ENCODE assay signal across 18 cellular contexts in the genomic region with DNA sequence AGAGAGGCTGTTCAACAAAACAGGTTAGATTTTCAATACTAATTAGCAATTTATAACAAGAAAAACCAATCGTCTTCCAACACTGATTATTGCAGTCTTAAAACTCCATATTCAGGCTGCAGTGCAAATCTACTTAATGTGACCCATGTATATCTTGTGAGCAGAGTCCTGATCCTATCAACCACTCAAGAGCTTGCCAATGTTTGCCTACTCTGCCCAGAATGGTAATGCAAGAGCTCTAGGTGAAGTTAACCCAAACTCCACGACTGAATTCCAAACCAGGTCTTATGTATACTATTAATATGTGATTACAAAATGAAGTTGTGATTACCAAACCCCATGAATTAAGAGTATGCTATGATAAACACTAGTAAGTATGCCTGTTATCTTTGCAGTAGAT. TPM values are rescaled to one million over a fixed set of nuclear protein-coding genes. Genes with fewer than 3 reads are reported as not detected.
"Had no signal": no experiment of that assay in that cellular context is flagged by ENCODE, and none has a peak within 500 bp of the region (broad histone marks: within the 10 kb centered on the region; RNA-seq: fewer than 3 reads in every experiment).

No MANE protein-coding gene starts in this region.

- H3K36me3 ChIP-seq: lower lobe of right lung, pancreas, sigmoid colon, spleen, upper lobe of left lung had no signal

- H3K27ac ChIP-seq: lower lobe of right lung, pancreas, sigmoid colon, spleen, testis, upper lobe of left lung had no signal

- H3K4me3 ChIP-seq: lower lobe of right lung, pancreas, sigmoid colon, spleen, testis, upper lobe of left lung had no signal

- DNase-seq: activated CD4-positive, alpha-beta T cell treated with anti-CD3 and anti-CD28 coated beads, Interleukin-2, amount 10 ng/mL, durations not matched to agents 24 days and 14 days; activated CD8-positive, alpha-beta memory T cell treated with anti-CD3 and anti-CD28 coated beads, Interleukin-2, amount 50 U/mL, for 48 hours; activated CD8-positive, alpha-beta T cell treated with anti-CD3 and anti-CD28 coated beads, Interleukin-2, amount 10 ng/mL, durations not matched to agents 7 days and 5 days; activated gamma-delta T cell; activated T-cell treated with anti-CD3 and anti-CD28 coated beads, Interleukin-2, amount 50 U/mL, for 72 hours; amniotic stem cell; cerebellar nuclear complex; effector CD8-positive, alpha-beta T cell; immature natural killer cell; lower lobe of right lung; midbrain; pancreas; sigmoid colon; spleen; stimulated activated naive CD8-positive, alpha-beta T cell treated with anti-CD3 and anti-CD28 coated beads, Interleukin-15, amount 100 ng/mL, for 72 hours; testis; upper lobe of left lung had no signal

- H3K4me1 ChIP-seq: pancreas, sigmoid colon, spleen, upper lobe of left lung had no signal

- H3K27me3 ChIP-seq: pancreas, sigmoid colon, spleen, testis, upper lobe of left lung had no signal

- FAIRE-seq: pancreas had no signal

- H3K9me3 ChIP-seq: lower lobe of right lung, pancreas, sigmoid colon, spleen, testis, upper lobe of left lung had no signal

RNA-seq across cellular contexts. Expression of a gene that starts 17.1 kb away (rescaled TPM):
- total RNA-seq: activated CD4-positive, alpha-beta T cell treated with anti-CD3 and anti-CD28 coated beads, Interleukin-2, amount 10 ng/mL, durations not matched to agents 24 days and 14 days; activated CD8-positive, alpha-beta T cell treated with anti-CD3 and anti-CD28 coated beads, Interleukin-2, amount 10 ng/mL, durations not matched to agents 7 days and 5 days; activated naive CD4-positive, alpha-beta T cell treated with anti-CD3 and anti-CD28 coated beads, Interleukin-2, amount 50 U/mL, for 72 hours had no signal
